ENCODE assay signal across 1 cellular context in the genomic region with DNA sequence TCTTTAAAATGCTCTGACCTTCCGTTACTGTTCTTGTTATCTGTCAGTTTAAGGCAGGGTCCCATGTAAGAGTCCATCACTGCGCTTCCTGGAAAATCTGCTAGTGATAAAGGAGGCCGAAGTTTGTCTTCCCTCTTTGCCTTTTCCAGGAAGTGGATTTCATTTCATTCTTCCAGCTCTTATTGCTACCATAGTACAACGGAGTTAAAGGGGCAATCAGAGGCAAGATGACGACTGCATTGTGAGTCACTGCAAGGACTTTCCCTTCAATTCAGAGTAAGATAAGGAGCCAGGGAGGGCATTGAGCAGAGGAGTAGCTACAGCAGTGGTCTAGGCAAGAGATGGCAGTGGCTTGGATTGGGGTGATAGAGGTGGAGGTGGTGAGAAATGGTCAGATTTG.
TF ChIP-seq lines count a peak whose summit lies in the region.

No MANE protein-coding gene starts in this region.

TF ChIP-seq in SK-N-SH treated with all-trans-retinoic acid at 6 μM for 48 hours, 23 proteins besides CTCF, POLR2A, EP300 and RAD21:
- no peak for TF ChIP-seq ZFP30 (CRISPR knock-in tag; IDR thresholded peaks at IDR 0.05)
- TF ChIP-seq GLIS3 (CRISPR knock-in tag; IDR thresholded peaks at IDR 0.05) = no peak
- no peak for TF ChIP-seq POU6F1 (CRISPR knock-in tag; IDR thresholded peaks at IDR 0.05; ENCODE audit: borderline replicate concordance, low read depth)
- TF ChIP-seq CREB5 (CRISPR knock-in tag; IDR thresholded peaks at IDR 0.05; ENCODE audit: low read depth) = no peak
- no peak for TF ChIP-seq TOX (CRISPR knock-in tag; IDR thresholded peaks at IDR 0.05; ENCODE audit: borderline replicate concordance)
- no peak for TF ChIP-seq ESRRG (CRISPR knock-in tag; IDR thresholded peaks at IDR 0.05)
- TF ChIP-seq ZNF565 (CRISPR knock-in tag; conservative IDR thresholded peaks at IDR 0.05; ENCODE audit: low read depth) = no peak
- TF ChIP-seq ZFP3 (CRISPR knock-in tag; IDR thresholded peaks at IDR 0.05) = no peak
